1 cellular context compared by ENCODE assay signal in genomic region chr16:87836346-87836843, GRCh38.
TF ChIP-seq lines count a peak whose summit lies in the region.

No MANE protein-coding gene starts in this region.

TF ChIP-seq in WTC11, 78 proteins besides CTCF, POLR2A, EP300 and RAD21 (continued from another document):
- TF ChIP-seq IRF1 (CRISPR knock-in tag; IDR thresholded peaks at IDR 0.05) = no peak
- TF ChIP-seq NFATC4 (CRISPR knock-in tag; IDR thresholded peaks at IDR 0.05) = no peak
- TF ChIP-seq E2F1 (CRISPR knock-in tag; IDR thresholded peaks at IDR 0.05) = no peak
- no peak for TF ChIP-seq ZNF281 (CRISPR knock-in tag; IDR thresholded peaks at IDR 0.05)
- no peak for TF ChIP-seq MXD4 (CRISPR knock-in tag; IDR thresholded peaks at IDR 0.05; ENCODE audit: borderline replicate concordance)
- TF ChIP-seq USF2 (CRISPR knock-in tag; IDR thresholded peaks at IDR 0.05) = no peak
- no peak for TF ChIP-seq RELA (CRISPR knock-in tag; IDR thresholded peaks at IDR 0.05; ENCODE audit: borderline replicate concordance)
- no peak for TF ChIP-seq NR1H2 (CRISPR knock-in tag; IDR thresholded peaks at IDR 0.05)
- no peak for TF ChIP-seq KAT7 (CRISPR knock-in tag; IDR thresholded peaks at IDR 0.05; ENCODE audit: borderline replicate concordance)
- TF ChIP-seq ELF4 (CRISPR knock-in tag; IDR thresholded peaks at IDR 0.05; ENCODE audit: low read depth) = no peak
TF ChIP-seq in WTC11: peak in this region for 0.
